In the genomic region with DNA sequence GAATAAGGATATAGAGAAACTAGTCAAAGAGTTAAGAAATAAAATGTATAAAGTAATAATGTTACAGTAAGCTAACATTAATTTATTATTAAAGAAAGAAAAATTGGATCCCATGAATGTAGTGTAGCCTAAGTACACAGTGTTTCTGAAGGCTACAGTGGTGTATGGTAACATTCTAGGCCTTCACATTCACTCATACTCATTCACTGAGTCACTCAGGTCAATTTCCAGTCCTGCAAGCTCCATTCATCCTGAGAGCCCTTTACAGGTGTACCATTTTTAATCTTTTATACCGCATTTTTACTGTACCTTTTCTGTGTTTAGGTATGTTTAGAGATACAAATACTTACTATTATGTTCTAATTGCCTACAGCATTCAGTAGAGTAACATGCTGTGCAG, we compare ENCODE assay signal across 15 cellular contexts.
DNase-seq lines count a peak whose midpoint lies in the region; ATAC-seq and TF ChIP-seq lines count a peak whose summit lies in the region.
"Had no signal": no experiment of that assay in that cellular context is flagged by ENCODE, and none has a peak within 500 bp of the region (broad histone marks: within the 10 kb centered on the region; RNA-seq: fewer than 3 reads in every experiment).

No MANE protein-coding gene starts in this region.

- no TSS peak for BruUV-seq in IMR-90 (replicated peaks; lab: Mats Ljungman, UMichigan)

- POLR2A ChIA-PET in IMR-90 (lab: Charles Lee; ENCODE audit: unreplicated experiment): no interaction called here

- no peak overlapping the region for H3K4me2 ChIP-seq in IMR-90 (ENCODE audit: low read depth, low read length)
- H3K4me2 ChIP-seq: BLaER1 treated with 17β-estradiol and CSF1 and Interleukin-3, amounts not matched to agents 10 nM and 100 nM had no signal

- no peaks in the 10 kb centered on the region for H3K9me1 ChIP-seq in IMR-90 (ENCODE audit: insufficient read depth, low read length)

- no peak overlapping the region for H4K5ac ChIP-seq in IMR-90 (ENCODE audit: low read depth, low read length)

- intact Hi-C loops in IMR-90 (cut with micrococcal nuclease): no loop called here

- H3K79me1 ChIP-seq in IMR-90 (ENCODE audit: low read depth in 1 of 2, low read length in 2 of 2): no peaks in the 10 kb centered on the region

- H3K4ac ChIP-seq in IMR-90 (ENCODE audit: low read depth, low read length): no peak overlapping the region

- TF ChIP-seq EP300 in tibial nerve (IDR thresholded peaks at IDR 0.05): no peak

- H3K23ac ChIP-seq in IMR-90 (ENCODE audit: low read depth, low read length): no peak overlapping the region

- no peak overlapping the region for H2BK15ac ChIP-seq in IMR-90 (ENCODE audit: low read depth, low read length)

- H3K4me1 ChIP-seq in IMR-90 (ENCODE audit: control insufficient read depth, insufficient read depth, low read length) (no peaks in the 10 kb centered on the region), RWPE2 (ENCODE audit: insufficient read depth, poor library complexity, severe bottlenecking) (no peaks in the 10 kb centered on the region), foreskin keratinocyte (no peaks in the 10 kb centered on the region), tibial nerve (no peaks in the 10 kb centered on the region)
- H3K4me1 ChIP-seq: BLaER1 treated with 17β-estradiol and CSF1 and Interleukin-3, amounts not matched to agents 10 nM and 100 nM; HAP-1 had no signal

- H4K20me1 ChIP-seq in IMR-90 (ENCODE audit: insufficient read depth, low read length): no peaks in the 10 kb centered on the region
- H4K20me1 ChIP-seq: BLaER1 treated with 17β-estradiol and CSF1 and Interleukin-3, amounts not matched to agents 10 nM and 100 nM had no signal

- in situ Hi-C loops in IMR-90 (cut with MboI; ENCODE audit: low sequenced_read_pairs): loop anchor here (25.0 kb wide), 2 partner anchors 451 to 1724 kb away; no protein-coding TSS in a partner anchor

- CTCF ChIA-PET in IMR-90 (lab: Yijun Ruan, JAX): no interaction called here

- H3K36me3 ChIP-seq in IMR-90 (ENCODE audit: control insufficient read depth, insufficient read depth, low read length): no peaks in the 10 kb centered on the region
- H3K36me3 ChIP-seq in RWPE2 (ENCODE audit: low read depth): no peaks in the 10 kb centered on the region
- no peaks in the 10 kb centered on the region for H3K36me3 ChIP-seq in tibial nerve
- H3K36me3 ChIP-seq: BLaER1 treated with 17β-estradiol and CSF1 and Interleukin-3, amounts not matched to agents 10 nM and 100 nM; HAP-1 had no signal

- H2BK20ac ChIP-seq in IMR-90 (ENCODE audit: low read depth, low read length): no peak overlapping the region

- ATAC-seq in IMR-90 (ENCODE audit: low read depth) (0 out of 2 replicates have a peak, but pooled peaks have one; percentile 21), RWPE2 (ENCODE audit: low read depth) (peak; percentile 73; the same call in 2 of the 3 replicates), foreskin keratinocyte (peak; percentile 76), GM21786 (IDR thresholded peaks at IDR 0.05; ENCODE audit: unreplicated experiment) (no peak)
- ATAC-seq: CD8-positive, alpha-beta T cell had no signal

- H3K18ac ChIP-seq in IMR-90 (ENCODE audit: low read depth, low read length): no peak overlapping the region

- TF ChIP-seq POLR2A in IMR-90 (IDR thresholded peaks at IDR 0.05; ENCODE audit: low read depth, low read length) (no peak), tibial nerve (IDR thresholded peaks at IDR 0.05) (no peak)

- H3K27me3 ChIP-seq in IMR-90 (ENCODE audit: control insufficient read depth, insufficient read depth, low read length): no peaks in the 10 kb centered on the region
- no peaks in the 10 kb centered on the region for H3K27me3 ChIP-seq in RWPE2 (ENCODE audit: insufficient read depth, poor library complexity, severe bottlenecking)
- no peaks in the 10 kb centered on the region for H3K27me3 ChIP-seq in foreskin keratinocyte
- H3K27me3 ChIP-seq in tibial nerve: no peaks in the 10 kb centered on the region
- H3K27me3 ChIP-seq: BLaER1 treated with 17β-estradiol and CSF1 and Interleukin-3, amounts not matched to agents 10 nM and 100 nM had no signal

- DNase-seq in IMR-90 (no peak), RWPE2 (ENCODE audit: low spot score) (no peak), foreskin keratinocyte (peak in 1 of 2 donors; percentile 49), D341Med (ENCODE audit: low spot score) (no peak), tibial nerve (ENCODE audit: low spot score in 2 of 2) (no peak)
- DNase-seq: Calu3; CD8-positive, alpha-beta T cell; DMS 273 treated with DMSO at 0.1 percent for 48 hours; DMS53; DND-41; EL; GM23248 had no signal

- H4K91ac ChIP-seq in IMR-90 (ENCODE audit: insufficient read depth, low read depth, low read length): no peak overlapping the region

- TF ChIP-seq RAD21 in IMR-90 (IDR thresholded peaks at IDR 0.05; ENCODE audit: low read length): no peak

- WGBS in IMR-90 (ENCODE audit: extremely low coverage in 2 of 2, insufficient read length in 1 of 2), 2 experiments: no CpG with 5 or more reads among the region's 1 CpG
- WGBS in tibial nerve, 2 donors: 95 to 100% methylated on average over 1 of the region's 1 CpG

- H2AK9ac ChIP-seq in IMR-90 (replicated peaks; ENCODE audit: low read depth, low read length, poor library complexity): no peak overlapping the region

- no peak overlapping the region for H2AFZ ChIP-seq in IMR-90 (replicated peaks; ENCODE audit: low read length, poor library complexity)
- H2AFZ ChIP-seq: GM23248 had no signal

- no peak overlapping the region for H3K9ac ChIP-seq in IMR-90 (ENCODE audit: low read depth, low read length)
- H3K9ac ChIP-seq: BLaER1 treated with 17β-estradiol and CSF1 and Interleukin-3, amounts not matched to agents 10 nM and 100 nM; GM23248 had no signal

- dilution Hi-C loops in IMR-90 (cut with HindIII; ENCODE audit: low sequenced_read_pairs, unreplicated experiment): no loop called here

- H2AK5ac ChIP-seq in IMR-90 (ENCODE audit: low read depth, low read length): no peak overlapping the region

- no peak overlapping the region for H2BK5ac ChIP-seq in IMR-90 (ENCODE audit: low read depth, low read length, poor library complexity, severe bottlenecking)

- no peak overlapping the region for H3K4me3 ChIP-seq in IMR-90 (ENCODE audit: insufficient read depth, low read depth, low read length)
- no peak overlapping the region for H3K4me3 ChIP-seq in RWPE2 (ENCODE audit: severe bottlenecking)
- no peak overlapping the region for H3K4me3 ChIP-seq in tibial nerve
- H3K4me3 ChIP-seq: BLaER1 treated with 17β-estradiol and CSF1 and Interleukin-3, amounts not matched to agents 10 nM and 100 nM; GM23248; HAP-1 had no signal

- H3K27ac ChIP-seq in IMR-90 (ENCODE audit: insufficient read depth, low read length) (no peak overlapping the region), RWPE2 (ENCODE audit: poor library complexity, severe bottlenecking) (no peak overlapping the region), foreskin keratinocyte (no peak overlapping the region), tibial nerve (no peak overlapping the region)
- H3K27ac ChIP-seq: BLaER1 treated with 17β-estradiol and CSF1 and Interleukin-3, amounts not matched to agents 10 nM and 100 nM; GM23248 had no signal

- no peak overlapping the region for H3K14ac ChIP-seq in IMR-90 (replicated peaks; ENCODE audit: low read depth, low read length)

- H4K8ac ChIP-seq in IMR-90 (ENCODE audit: low read depth in 2 of 2, low read length in 2 of 2): no peak overlapping the region

- H3K56ac ChIP-seq in IMR-90 (ENCODE audit: extremely low read depth, insufficient read depth, low read length): no peak overlapping the region

- H3K9me3 ChIP-seq in IMR-90 (ENCODE audit: control insufficient read depth, insufficient read depth, low read length): no peaks in the 10 kb centered on the region
- H3K9me3 ChIP-seq in RWPE2 (ENCODE audit: severe bottlenecking): no peaks in the 10 kb centered on the region
- H3K9me3 ChIP-seq in tibial nerve: no peaks in the 10 kb centered on the region
- H3K9me3 ChIP-seq: BLaER1 treated with 17β-estradiol and CSF1 and Interleukin-3, amounts not matched to agents 10 nM and 100 nM; HAP-1 had no signal

- TF ChIP-seq CTCF in IMR-90 (conservative IDR thresholded peaks at IDR 0.05; ENCODE audit: low read depth, low read length) (no peak), RWPE2 (IDR thresholded peaks at IDR 0.05; ENCODE audit: poor library complexity, severe bottlenecking) (no peak), foreskin keratinocyte (conservative IDR thresholded peaks at IDR 0.05) (no peak), tibial nerve (IDR thresholded peaks at IDR 0.05) (no peak)

- no peak overlapping the region for H2BK120ac ChIP-seq in IMR-90 (ENCODE audit: low read depth, low read length)

TF ChIP-seq in IMR-90, 13 proteins besides CTCF, POLR2A, EP300 and RAD21:
- TF ChIP-seq BHLHE40 (IDR thresholded peaks at IDR 0.05; ENCODE audit: low read depth, low read length) (no peak), FOS (IDR thresholded peaks at IDR 0.05; ENCODE audit: low read depth, low read length) (no peak), MAFK (IDR thresholded peaks at IDR 0.05; ENCODE audit: low read depth, low read length) (no peak), CHD1 (IDR thresholded peaks at IDR 0.05; ENCODE audit: low read depth, low read length) (no peak), CEBPB (IDR thresholded peaks at IDR 0.05; ENCODE audit: low read depth, low read length) (no peak), MAZ (IDR thresholded peaks at IDR 0.05; ENCODE audit: borderline replicate concordance, low read depth, low read length) (no peak), RCOR1 (IDR thresholded peaks at IDR 0.05; ENCODE audit: insufficient replicate concordance, low read length) (no peak)
- TF ChIP-seq, protein P1, sequence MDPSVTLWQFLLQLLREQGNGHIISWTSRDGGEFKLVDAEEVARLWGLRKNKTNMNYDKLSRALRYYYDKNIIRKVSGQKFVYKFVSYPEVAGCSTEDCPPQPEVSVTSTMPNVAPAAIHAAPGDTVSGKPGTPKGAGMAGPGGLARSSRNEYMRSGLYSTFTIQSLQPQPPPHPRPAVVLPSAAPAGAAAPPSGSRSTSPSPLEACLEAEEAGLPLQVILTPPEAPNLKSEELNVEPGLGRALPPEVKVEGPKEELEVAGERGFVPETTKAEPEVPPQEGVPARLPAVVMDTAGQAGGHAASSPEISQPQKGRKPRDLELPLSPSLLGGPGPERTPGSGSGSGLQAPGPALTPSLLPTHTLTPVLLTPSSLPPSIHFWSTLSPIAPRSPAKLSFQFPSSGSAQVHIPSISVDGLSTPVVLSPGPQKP (IDR thresholded peaks at IDR 0.05; ENCODE audit: borderline replicate concordance, low read depth, low read length): no peak
